In the genomic region with DNA sequence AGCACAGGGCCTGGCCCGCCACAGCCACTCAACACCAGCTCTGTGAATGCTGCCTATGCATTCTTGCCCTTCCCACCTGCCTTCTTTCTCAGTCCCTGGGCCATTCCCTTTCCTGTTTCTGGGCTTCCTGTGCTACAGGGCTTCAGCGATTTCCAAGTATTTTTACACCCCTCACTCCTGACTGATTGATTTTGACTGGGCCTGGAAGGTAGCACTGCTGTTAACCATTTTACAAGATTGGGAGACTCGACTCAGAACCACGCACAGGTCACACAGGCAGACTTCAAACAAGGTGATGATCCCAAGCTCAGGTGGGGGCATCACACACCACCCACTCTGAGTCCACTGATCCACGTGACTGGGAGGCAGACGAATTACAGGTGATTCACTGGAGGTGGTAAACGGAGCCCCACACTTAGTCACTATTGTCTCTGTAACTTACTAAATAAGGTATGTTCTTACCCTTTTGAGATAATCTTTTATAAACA, we compare ENCODE assay signal across 1 cellular context.
TF ChIP-seq lines count a peak whose summit lies in the region.

No MANE protein-coding gene starts in this region.

TF ChIP-seq in A549, 52 proteins besides CTCF, POLR2A, EP300 and RAD21 (continued from another document):
- TF ChIP-seq, protein P1, sequence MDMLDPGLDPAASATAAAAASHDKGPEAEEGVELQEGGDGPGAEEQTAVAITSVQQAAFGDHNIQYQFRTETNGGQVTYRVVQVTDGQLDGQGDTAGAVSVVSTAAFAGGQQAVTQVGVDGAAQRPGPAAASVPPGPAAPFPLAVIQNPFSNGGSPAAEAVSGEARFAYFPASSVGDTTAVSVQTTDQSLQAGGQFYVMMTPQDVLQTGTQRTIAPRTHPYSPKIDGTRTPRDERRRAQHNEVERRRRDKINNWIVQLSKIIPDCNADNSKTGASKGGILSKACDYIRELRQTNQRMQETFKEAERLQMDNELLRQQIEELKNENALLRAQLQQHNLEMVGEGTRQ (IDR thresholded peaks at IDR 0.05), result no peak
